Comparison of ENCODE assay signal across 30 cellular contexts in genomic region chr7:121181357-121181756, GRCh38.
"Had no signal": no experiment of that assay in that cellular context is flagged by ENCODE, and none has a peak within 500 bp of the region (broad histone marks: within the 10 kb centered on the region; RNA-seq: fewer than 3 reads in every experiment).

No MANE protein-coding gene starts in this region.

- ATAC-seq: body of pancreas; gastrocnemius medialis; mucosa of descending colon; stimulated activated naive CD8-positive, alpha-beta T cell treated with anti-CD3 and anti-CD28 coated beads, Interleukin-15, Interleukin-2, amounts not matched to agents 100 U/mL and 50 U/mL, for 24 hours had no signal

- H3K27me3 ChIP-seq: adrenal gland, body of pancreas, gastrocnemius medialis, neutrophil, sigmoid colon, uterus had no signal

- H3K4me2 ChIP-seq: smooth muscle cell had no signal

- FAIRE-seq: colon, islet of Langerhans had no signal

- H3K4me3 Mint-ChIP-seq: activated naive CD4-positive, alpha-beta T cell treated with anti-CD3 and anti-CD28 coated beads for 36 hours; activated naive CD8-positive, alpha-beta T cell treated with anti-CD3 and anti-CD28 coated beads for 36 hours; activated T-helper 1 cell treated with anti-CD3 and anti-CD28 coated beads, Interleukin-12 subunit alpha, Interleukin-12 subunit beta, Interleukin-2, Interleukin-4 antibody, amounts not matched to agents 30 ng/mL and 10 ng/mL and 1 ng/mL, durations not matched to agents 14 hours and 24 hours and 36 hours; nephron progenitor cell; T-helper 2 cell treated with Interferon-gamma antibody and Interleukin-4, amounts not matched to agents 5 μg/mL and 100 μg/mL, for 36 hours had no signal

- H3K27ac ChIP-seq: adrenal gland, body of pancreas, left ventricle myocardium inferior, neutrophil, prostate gland, sigmoid colon, thoracic aorta, uterus had no signal

- H3K4me1 ChIP-seq: body of pancreas, prostate gland, uterus had no signal

- H3K9me3 Mint-ChIP-seq: activated naive CD4-positive, alpha-beta T cell treated with anti-CD3 and anti-CD28 coated beads for 36 hours; activated naive CD8-positive, alpha-beta T cell treated with anti-CD3 and anti-CD28 coated beads for 36 hours; activated T-helper 1 cell treated with anti-CD3 and anti-CD28 coated beads, Interleukin-12 subunit alpha, Interleukin-12 subunit beta, Interleukin-2, Interleukin-4 antibody, amounts not matched to agents 30 ng/mL and 10 ng/mL and 1 ng/mL, durations not matched to agents 14 hours and 24 hours and 36 hours; nephron progenitor cell; T-helper 2 cell treated with Interferon-gamma antibody and Interleukin-4, amounts not matched to agents 5 μg/mL and 100 μg/mL, for 36 hours had no signal

- H3K9me3 ChIP-seq: adrenal gland, body of pancreas, gastrocnemius medialis, left ventricle myocardium inferior, mucosa of descending colon, neutrophil, prostate gland, sigmoid colon, thoracic aorta, uterus had no signal

- H3K36me3 Mint-ChIP-seq: activated naive CD8-positive, alpha-beta T cell treated with anti-CD3 and anti-CD28 coated beads for 36 hours had no signal

- H3K27ac Mint-ChIP-seq: activated naive CD4-positive, alpha-beta T cell treated with anti-CD3 and anti-CD28 coated beads for 36 hours; activated T-helper 1 cell treated with anti-CD3 and anti-CD28 coated beads, Interleukin-12 subunit alpha, Interleukin-12 subunit beta, Interleukin-2, Interleukin-4 antibody, amounts not matched to agents 30 ng/mL and 10 ng/mL and 1 ng/mL, durations not matched to agents 14 hours and 24 hours and 36 hours; nephron progenitor cell; T-helper 2 cell treated with Interferon-gamma antibody and Interleukin-4, amounts not matched to agents 5 μg/mL and 100 μg/mL, for 36 hours had no signal

- DNase-seq: activated CD4-positive, alpha-beta T cell treated with anti-CD3 and anti-CD28 coated beads for 4 hours; activated CD4-positive, alpha-beta T cell treated with anti-CD3 and anti-CD28 coated beads, Interleukin-2, amount 50 U/mL, for 48 hours; activated CD8-positive, alpha-beta memory T cell treated with anti-CD3 and anti-CD28 coated beads, Interleukin-2, amount 50 U/mL, for 4 hours; activated effector memory CD4-positive, alpha-beta T cell treated with anti-CD3 and anti-CD28 coated beads, Interleukin-2, amount 50 U/mL, for 16 hours; activated naive CD4-positive, alpha-beta T cell treated with anti-CD3 and anti-CD28 coated beads for 36 hours; activated naive CD8-positive, alpha-beta T cell treated with anti-CD3 and anti-CD28 coated beads for 36 hours; activated T-cell treated with anti-CD3 and anti-CD28 coated beads, Interleukin-2, amount 50 U/mL, for 1 hour; adrenal gland; aorta; body of pancreas; effector CD8-positive, alpha-beta T cell; gastrocnemius medialis; glutamatergic neuron; left ventricle myocardium inferior; mucosa of descending colon; nephron progenitor cell; sigmoid colon; stimulated activated CD4-positive, alpha-beta T cell treated with anti-CD3 and anti-CD28 coated beads, Interleukin-15, amount 100 ng/mL, for 24 hours; stimulated activated naive CD8-positive, alpha-beta T cell treated with anti-CD3 and anti-CD28 coated beads, Interleukin-15, Interleukin-2, amounts not matched to agents 100 U/mL and 50 U/mL, for 24 hours; trophoblast cell; uterus had no signal

- H3K4me3 ChIP-seq: adrenal gland, body of pancreas, gastrocnemius medialis, left ventricle myocardium inferior, lung, mucosa of descending colon, prostate gland, sigmoid colon, smooth muscle cell, thoracic aorta, uterus had no signal

- H3K36me3 ChIP-seq: adrenal gland, gastrocnemius medialis, left ventricle myocardium inferior, neutrophil, prostate gland, sigmoid colon, thoracic aorta, uterus had no signal
